ENCODE assay signal across 8 cellular contexts in genomic region chr12:11877869-11878780, GRCh38.
DNase-seq lines count a peak whose midpoint lies in the region; ATAC-seq and TF ChIP-seq lines count a peak whose summit lies in the region.

No MANE protein-coding gene starts in this region.

- H3K27me3 ChIP-seq in AG04450 (ENCODE audit: control insufficient read depth, insufficient read depth, low read length) (no peaks in the 10 kb centered on the region), HUES64 (ENCODE audit: insufficient read depth, low read length) (no peaks in the 10 kb centered on the region), adrenal gland (no peaks in the 10 kb centered on the region), thoracic aorta (replicated peaks; ENCODE audit: insufficient read depth) (no peaks in the 10 kb centered on the region)

- no peak for TF ChIP-seq POLR2A in adrenal gland (IDR thresholded peaks at IDR 0.05)

- H3K9me3 ChIP-seq in AG04450 (ENCODE audit: control insufficient read depth, insufficient read depth, low read length) (no peaks in the 10 kb centered on the region), HUES64 (ENCODE audit: insufficient read depth, low read depth, low read length) (no peaks in the 10 kb centered on the region), adrenal gland (replicated peaks in 1 of 3) (no peaks in the 10 kb centered on the region), thoracic aorta (no peaks in the 10 kb centered on the region)

- intact Hi-C loops in adrenal gland (cut with DNase I) = no loop called here

- peak overlapping the region; percentile 38 for H3K9ac ChIP-seq in HUES64 (ENCODE audit: low read depth, low read length)

- CTCF ChIA-PET in AG04450 (lab: Charles Lee) = interaction anchor here (0.6 to 1.5 kb wide), 3 partner anchors 12 to 155 kb away, joined by 3 read pairs; no protein-coding TSS in a partner anchor

- H3K4me3 ChIP-seq in AG04450 (ENCODE audit: low read depth, low read length) = no peak overlapping the region
- no peak overlapping the region for H3K4me3 ChIP-seq in HUES64 (ENCODE audit: low read length)
- H3K4me3 ChIP-seq in adrenal gland = no peak overlapping the region
- H3K4me3 ChIP-seq in thoracic aorta = no peak overlapping the region

- H3K4me1 ChIP-seq in HUES64 (ENCODE audit: insufficient read depth, low read length) = peaks cover 33% of the 10 kb centered on the region
- peaks cover 32 to 53% of the 10 kb centered on the region in 2 donors for H3K4me1 ChIP-seq in adrenal gland (replicated peaks in 1 of 2)
- H3K4me1 ChIP-seq in thoracic aorta (ENCODE audit: control insufficient read depth in 1 of 2, low read depth in 2 of 2) = peaks cover 36 to 60% of the 10 kb centered on the region in 2 donors

- H3K27ac ChIP-seq in AG04450 (ENCODE audit: low read depth, low read length) (peak overlapping the region; percentile 58), HUES64 (ENCODE audit: low read depth, low read length) (peak overlapping the region; percentile 74), adrenal gland (peak overlapping the region in 3 of 5 donors; percentile 4 to 55 (median 46)), thoracic aorta (peak overlapping the region; percentile 41 to 54)

- no peak for TF ChIP-seq CTCF in AG04450 (IDR thresholded peaks at IDR 0.05; ENCODE audit: low read depth, low read length)
- TF ChIP-seq CTCF in adrenal gland (IDR thresholded peaks at IDR 0.05) = no peak
- TF ChIP-seq CTCF in thoracic aorta (IDR thresholded peaks at IDR 0.05) = no peak

- POLR2A ChIA-PET in AG04450 (lab: Yijun Ruan, JAX) = interaction anchor here (0.6 kb wide), 2 partner anchors 112 to 736 kb away, joined by 3 to 5 read pairs; no protein-coding TSS in a partner anchor

- WGBS in HUES64 = 71% methylated on average over 14 of the region's 14 CpGs
- WGBS in adrenal gland, 4 donors = 53 to 65% (median 57%) methylated on average over 13 to 14 of the region's 14 CpGs

- H3K36me3 ChIP-seq in HUES64 (ENCODE audit: insufficient read depth, low read length) (no peaks in the 10 kb centered on the region), adrenal gland (replicated peaks in 1 of 2) (no peaks in the 10 kb centered on the region), thoracic aorta (peaks cover 5% of the 10 kb centered on the region)

- no peak for ATAC-seq in thoracic aorta (ENCODE audit: insufficient number of reproducible peaks, low FRiP score, low read depth)
- ATAC-seq in GM21447 (IDR thresholded peaks at IDR 0.05; ENCODE audit: unreplicated experiment) = no peak

- DNase-seq in AG04450 (ENCODE audit: low read depth, low spot score) (peak; percentile 46), adrenal gland (peak; percentile 58 to 83 (median 74)), iPS-NIHi11 (ENCODE audit: low spot score) (peak; percentile 60), thoracic aorta (ENCODE audit: low spot score) (no peak), midbrain (lab: John Stamatoyannopoulos, UW) (no peak), pons (ENCODE audit: low spot score) (no peak)

Comparison
In these comparisons a context has a peak if more than half of its experiments do, and no peak if none do; other contexts are left out.
1. DNase-seq: peak in AG04450 (single experiment), adrenal gland (7 of 7) and iPS-NIHi11 (single experiment); none in thoracic aorta (single experiment), midbrain (single experiment) and pons (single experiment).
2. Peak in every context shown above with its lines, with median percentiles within 50 percentile points of each other: H3K27ac ChIP-seq.